Comparison of ENCODE assay signal across 8 cellular contexts in genomic region chr10:27998178-27998953, GRCh38. TPM values are rescaled to one million over a fixed set of nuclear protein-coding genes. Genes with fewer than 3 reads are reported as not detected.
A peak's percentile ranks its signal among the peaks of the same experiment; 100 is the strongest.
DNase-seq lines count a peak whose midpoint lies in the region; ATAC-seq lines count a peak whose summit lies in the region.

No MANE protein-coding gene starts in this region.

- H3K4me1 ChIP-seq in iPS-18a (ENCODE audit: control insufficient read depth, low read depth, low read length) = peaks cover 31% of the 10 kb centered on the region

- H3K4me3 ChIP-seq in iPS-18a (ENCODE audit: low read length) = peak overlapping the region; percentile 97

- H3K27ac ChIP-seq in iPS-18a (ENCODE audit: low read length) = peak overlapping the region; percentile 59

- H3K36me3 ChIP-seq in iPS-18a (ENCODE audit: control insufficient read depth, low read depth, low read length) = no peaks in the 10 kb centered on the region

- intact Hi-C loops in sciatic nerve (cut with DNase I) = no loop called here

- peak; percentile 14 for DNase-seq in G401 (ENCODE audit: low spot score)
- peak; percentile 26 for DNase-seq in NCI-H1105 (lab: John Stamatoyannopoulos, UW)
- peak; percentile 64 for DNase-seq in astrocyte of the hippocampus (ENCODE audit: low read depth, low spot score)
- DNase-seq in sciatic nerve (ENCODE audit: low spot score) = no peak

- in situ Hi-C loops in G401 (cut with HindIII; ENCODE audit: low sequenced_read_pairs) = no loop called here

- H3K9ac ChIP-seq in iPS-18a (ENCODE audit: low read length) = peak overlapping the region; percentile 84

- ATAC-seq in sciatic nerve (peak; percentile 60), HG02870 (IDR thresholded peaks at IDR 0.05; ENCODE audit: unreplicated experiment) (no peak), HG02588 (IDR thresholded peaks at IDR 0.05; ENCODE audit: unreplicated experiment) (no peak), GM18517 (IDR thresholded peaks at IDR 0.05; ENCODE audit: unreplicated experiment) (no peak)

- H3K9me3 ChIP-seq in iPS-18a (ENCODE audit: control insufficient read depth, low read depth, low read length) = no peaks in the 10 kb centered on the region

- peaks cover 8% of the 10 kb centered on the region for H3K27me3 ChIP-seq in iPS-18a (ENCODE audit: control insufficient read depth, insufficient read depth, low read length)

RNA-seq across cellular contexts. Expression of gene ODAD2, which starts 0.5 kb away (rescaled TPM):
- not detected in 2 replicates for total RNA-seq in G401 (2014; rRNA removed; shearing (Covaris generic))
- total RNA-seq in sciatic nerve = 0.80 TPM
